ENCODE assay signal across 20 cellular contexts in the genomic region with DNA sequence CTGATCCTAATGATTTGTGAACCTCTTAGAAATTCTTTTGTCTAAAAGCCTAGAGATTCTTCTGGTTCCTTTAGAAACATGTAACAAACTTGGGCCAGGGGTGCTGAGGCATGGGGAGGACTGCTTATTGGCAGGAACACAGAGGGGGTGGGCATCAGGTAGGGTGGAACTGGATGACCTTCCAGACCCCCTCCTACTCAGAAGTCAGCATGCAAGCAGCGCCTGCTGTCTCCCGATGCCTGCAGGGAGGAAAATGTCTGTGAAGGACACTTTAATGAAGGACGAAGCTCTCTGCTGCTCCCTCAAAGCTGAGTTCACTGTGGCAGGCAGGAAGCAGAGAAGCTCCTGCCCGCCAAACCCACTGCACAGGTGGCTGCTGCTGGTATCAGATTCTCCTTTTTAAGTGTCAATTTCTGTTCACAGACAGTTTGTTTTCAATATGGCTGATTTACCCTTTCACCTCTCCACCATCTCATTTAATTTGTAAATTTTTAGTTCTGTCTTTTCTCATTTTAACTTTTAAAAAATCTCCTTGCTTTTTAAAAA. TPM values are rescaled to one million over a fixed set of nuclear protein-coding genes. Genes with fewer than 3 reads are reported as not detected.
DNase-seq lines count a peak whose midpoint lies in the region; ATAC-seq and TF ChIP-seq lines count a peak whose summit lies in the region.
"Had no signal": no experiment of that assay in that cellular context is flagged by ENCODE, and none has a peak within 500 bp of the region (broad histone marks: within the 10 kb centered on the region; RNA-seq: fewer than 3 reads in every experiment).

No MANE protein-coding gene starts in this region.

- H3K79me2 ChIP-seq in DND-41 (ENCODE audit: insufficient read depth, low read length), result no peaks in the 10 kb centered on the region

- H3K27ac ChIP-seq in DND-41 (ENCODE audit: low read length) (peak overlapping the region; percentile 67), prostate gland (no peak overlapping the region)
- H3K27ac ChIP-seq: BLaER1, ovary, right lobe of liver, suprapubic skin, uterus had no signal

- TF ChIP-seq CTCF in DND-41 (IDR thresholded peaks at IDR 0.05; ENCODE audit: borderline replicate concordance, extremely low read depth, low read length, poor library complexity, severe bottlenecking) (no peak), prostate gland (IDR thresholded peaks at IDR 0.05) (no peak)

- H3K4me1 ChIP-seq in DND-41 (ENCODE audit: insufficient read depth, low read length) (peaks cover 11% of the 10 kb centered on the region), prostate gland (replicated peaks) (no peaks in the 10 kb centered on the region)
- H3K4me1 ChIP-seq: BLaER1, suprapubic skin, uterus had no signal

- H3K4me2 ChIP-seq in DND-41 (ENCODE audit: insufficient read depth, low read length), result no peak overlapping the region
- H3K4me2 ChIP-seq: BLaER1 had no signal

- peaks cover 7% of the 10 kb centered on the region for H3K9me3 Mint-ChIP-seq in T-helper 2 cell treated with Interferon-gamma antibody and Interleukin-4, amounts not matched to agents 5 μg/mL and 100 μg/mL, for 36 hours
- peaks cover 0 to 9% (median 5%) of the 10 kb centered on the region in 9 donors for H3K9me3 Mint-ChIP-seq in naive thymus-derived CD8-positive, alpha-beta T cell

- peak; percentile 32 for DNase-seq in activated CD8-positive, alpha-beta memory T cell treated with anti-CD3 and anti-CD28 coated beads for 24 hours
- DNase-seq in activated CD8-positive, alpha-beta memory T cell treated with anti-CD3 and anti-CD28 coated beads, Interleukin-2, amount 50 U/mL, for 4 hours, result no peak
- DNase-seq in DND-41 (peak; percentile 50), prostate gland (ENCODE audit: low spot score) (no peak), OCI-M1 (lab: John Stamatoyannopoulos, UW) (no peak)
- DNase-seq in T-helper 2 cell treated with Interferon-gamma antibody and Interleukin-4, amounts not matched to agents 5 μg/mL and 100 μg/mL, for 36 hours (ENCODE audit: low spot score), result no peak
- no peak for DNase-seq in naive thymus-derived CD8-positive, alpha-beta T cell
- DNase-seq: activated CD4-positive, alpha-beta T cell treated with anti-CD3 and anti-CD28 coated beads, Interleukin-2, amount 50 U/mL, for 4 hours; GDM1; NCI-H1105; NCI-H2029 treated with DMSO at 0.1 percent for 48 hours; NCI-H526; ovary; right lobe of liver; uterus had no signal

- H3K36me3 Mint-ChIP-seq in T-helper 2 cell treated with Interferon-gamma antibody and Interleukin-4, amounts not matched to agents 5 μg/mL and 100 μg/mL, for 36 hours (ENCODE audit: low read depth), result peaks cover 65% of the 10 kb centered on the region
- peaks cover 14 to 91% (median 36%) of the 10 kb centered on the region in 3 donors for H3K36me3 Mint-ChIP-seq in naive thymus-derived CD8-positive, alpha-beta T cell

- peaks cover 53% of the 10 kb centered on the region for H3K36me3 ChIP-seq in DND-41 (ENCODE audit: insufficient read depth, low read length)
- H3K36me3 ChIP-seq in prostate gland, result no peaks in the 10 kb centered on the region
- H3K36me3 ChIP-seq: ovary, right lobe of liver, uterus had no signal

- peaks cover 4% of the 10 kb centered on the region for H3K9me3 ChIP-seq in DND-41 (ENCODE audit: insufficient read depth, low read length, severe bottlenecking)
- H3K9me3 ChIP-seq in prostate gland, result no peaks in the 10 kb centered on the region
- H3K9me3 ChIP-seq: ovary, right lobe of liver, suprapubic skin, uterus had no signal

- 53% methylated on average over 4 of the region's 4 CpGs for WGBS in prostate gland

- H3K27ac Mint-ChIP-seq in T-helper 2 cell treated with Interferon-gamma antibody and Interleukin-4, amounts not matched to agents 5 μg/mL and 100 μg/mL, for 36 hours, result peak overlapping the region; percentile 52
- H3K27ac Mint-ChIP-seq in naive thymus-derived CD8-positive, alpha-beta T cell, result peak overlapping the region; percentile 62 to 87 (median 75)
- H3K27ac Mint-ChIP-seq: activated T-helper 1 cell treated with anti-CD3 and anti-CD28 coated beads, Interleukin-12 subunit alpha, Interleukin-12 subunit beta, Interleukin-2, Interleukin-4 antibody, amounts not matched to agents 30 ng/mL and 10 ng/mL and 1 ng/mL, durations not matched to agents 14 hours and 24 hours and 36 hours had no signal

- no peaks in the 10 kb centered on the region for H3K27me3 Mint-ChIP-seq in T-helper 2 cell treated with Interferon-gamma antibody and Interleukin-4, amounts not matched to agents 5 μg/mL and 100 μg/mL, for 36 hours (ENCODE audit: low read depth)
- no peaks in the 10 kb centered on the region for H3K27me3 Mint-ChIP-seq in naive thymus-derived CD8-positive, alpha-beta T cell

- no peak overlapping the region for H2AFZ ChIP-seq in DND-41 (ENCODE audit: low read depth, low read length)

- H3K4me3 ChIP-seq in DND-41 (ENCODE audit: low read depth in 1 of 2, low read length in 2 of 2), result no peak overlapping the region
- H3K4me3 ChIP-seq in prostate gland, result no peak overlapping the region
- H3K4me3 ChIP-seq: BLaER1, ovary, right lobe of liver, suprapubic skin, uterus had no signal

- H4K20me1 ChIP-seq in DND-41 (ENCODE audit: insufficient read depth, low read length), result no peaks in the 10 kb centered on the region
- H4K20me1 ChIP-seq: BLaER1 had no signal

- peaks cover 19% of the 10 kb centered on the region for H3K4me1 Mint-ChIP-seq in T-helper 2 cell treated with Interferon-gamma antibody and Interleukin-4, amounts not matched to agents 5 μg/mL and 100 μg/mL, for 36 hours (ENCODE audit: low read depth)
- peaks cover 9 to 21% (median 13%) of the 10 kb centered on the region in 4 donors for H3K4me1 Mint-ChIP-seq in naive thymus-derived CD8-positive, alpha-beta T cell

- no peak overlapping the region for H3K9ac ChIP-seq in DND-41 (ENCODE audit: low read depth, low read length)
- H3K9ac ChIP-seq: BLaER1 had no signal

- intact Hi-C loops in prostate gland (cut with DNase I), result no loop called here

- H3K4me3 Mint-ChIP-seq in T-helper 2 cell treated with Interferon-gamma antibody and Interleukin-4, amounts not matched to agents 5 μg/mL and 100 μg/mL, for 36 hours, result no peak overlapping the region
- no peak overlapping the region for H3K4me3 Mint-ChIP-seq in naive thymus-derived CD8-positive, alpha-beta T cell
- H3K4me3 Mint-ChIP-seq: activated T-helper 1 cell treated with anti-CD3 and anti-CD28 coated beads, Interleukin-12 subunit alpha, Interleukin-12 subunit beta, Interleukin-2, Interleukin-4 antibody, amounts not matched to agents 30 ng/mL and 10 ng/mL and 1 ng/mL, durations not matched to agents 14 hours and 24 hours and 36 hours had no signal

- H3K27me3 ChIP-seq in DND-41 (ENCODE audit: insufficient read depth, low read length, poor library complexity), result no peaks in the 10 kb centered on the region
- H3K27me3 ChIP-seq in prostate gland (replicated peaks; ENCODE audit: insufficient read depth), result no peaks in the 10 kb centered on the region
- H3K27me3 ChIP-seq: BLaER1, ovary, right lobe of liver, suprapubic skin, uterus had no signal

- POLR2A ChIA-PET in naive thymus-derived CD8-positive, alpha-beta T cell (lab: Charles Lee), result no interaction called here

- TF ChIP-seq POLR2A in prostate gland (IDR thresholded peaks at IDR 0.05), result no peak

- ATAC-seq in DND-41 (ENCODE audit: insufficient read depth, low read depth) (peak; percentile 79), GM19467 (IDR thresholded peaks at IDR 0.05; ENCODE audit: unreplicated experiment) (no peak)
- ATAC-seq in naive thymus-derived CD8-positive, alpha-beta T cell, result peak in 1 of 2 donors; percentile 46
- ATAC-seq: right lobe of liver, Right ventricle myocardium inferior had no signal

RNA-seq across cellular contexts. Expression of gene COA5, which starts 19.4 kb away (rescaled TPM):
- 10 to 100 TPM; 44.9 to 48.6 TPM for total RNA-seq in naive thymus-derived CD8-positive, alpha-beta T cell
- 10 to 100 TPM; 29.8 to 43.8 (median 42.4) TPM for polyA plus RNA-seq in naive thymus-derived CD8-positive, alpha-beta T cell
- total RNA-seq in prostate gland, result 10 to 100 TPM; 34.9 to 41.6 TPM

RNA-seq across cellular contexts. Expression of gene UNC50, which starts 19.4 kb away (rescaled TPM):
- total RNA-seq in naive thymus-derived CD8-positive, alpha-beta T cell, result 10 to 100 TPM; 41.3 to 45.1 TPM
- 10 to 100 TPM; 32.1 to 41.7 (median 36.3) TPM for polyA plus RNA-seq in naive thymus-derived CD8-positive, alpha-beta T cell
- 10 to 100 TPM; 42.5 to 49.9 TPM for total RNA-seq in prostate gland

Comparison
In these comparisons a context has a peak if more than half of its experiments do, and no peak if none do; other contexts are left out.
1. DNase-seq: peak in activated CD8-positive, alpha-beta memory T cell treated with anti-CD3 and anti-CD28 coated beads for 24 hours (single experiment) and DND-41 (single experiment); none in activated CD8-positive, alpha-beta memory T cell treated with anti-CD3 and anti-CD28 coated beads, Interleukin-2, amount 50 U/mL, for 4 hours (single experiment), T-helper 2 cell treated with Interferon-gamma antibody and Interleukin-4, amounts not matched to agents 5 μg/mL and 100 μg/mL, for 36 hours (single experiment), naive thymus-derived CD8-positive, alpha-beta T cell (0 of 10), prostate gland (single experiment) and OCI-M1 (single experiment).